In the genomic region with DNA sequence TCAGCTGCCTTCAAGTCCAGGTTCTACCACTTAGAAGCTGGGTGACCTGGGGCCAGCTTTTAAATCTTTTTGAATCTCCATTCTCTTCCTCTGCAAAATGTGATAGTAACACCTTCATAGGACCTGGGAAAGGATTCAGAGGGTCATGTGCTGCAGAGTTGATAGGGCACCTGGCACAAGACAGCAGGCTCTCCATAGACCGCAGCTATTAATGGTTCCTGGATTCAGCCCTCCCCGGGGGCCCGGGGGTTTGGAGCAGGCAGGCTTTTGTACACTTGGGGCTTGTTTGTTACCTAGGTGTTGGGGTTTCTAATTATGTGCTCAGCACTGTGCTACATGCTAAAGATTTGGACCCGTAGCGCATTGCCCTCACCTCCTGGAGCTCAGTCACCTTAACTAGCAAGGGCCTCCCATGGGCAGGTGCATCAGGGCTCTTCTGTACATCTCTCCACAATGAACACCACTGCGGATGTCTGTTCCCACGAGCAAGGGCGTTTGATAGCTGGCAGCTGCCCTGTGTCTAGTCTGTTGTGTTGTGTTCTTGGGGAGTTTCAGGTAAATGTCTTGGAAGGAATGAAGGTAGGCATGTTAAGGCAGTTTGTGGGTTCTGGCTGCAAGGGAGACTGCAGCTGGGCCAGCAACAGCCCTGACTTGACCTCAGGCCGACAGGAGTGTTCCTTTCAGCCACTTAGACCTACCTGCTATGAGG, we compare ENCODE assay signal across 8 cellular contexts. TPM values are rescaled to one million over a fixed set of nuclear protein-coding genes. Genes with fewer than 3 reads are reported as not detected.
A peak's percentile ranks its signal among the peaks of the same experiment; 100 is the strongest.
DNase-seq lines count a peak whose midpoint lies in the region; ATAC-seq lines count a peak whose summit lies in the region.

No MANE protein-coding gene starts in this region.

- DNase-seq in NCI-H1436 (lab: John Stamatoyannopoulos, UW) (peak; percentile 24), NCI-H1436 treated with DMSO at 0.1 percent for 48 hours (lab: John Stamatoyannopoulos, UW) (no peak), immature natural killer cell (no peak), GM19240 (ENCODE audit: insufficient read length, low spot score) (no peak), NAMALWA (ENCODE audit: low spot score) (no peak)
- DNase-seq in activated naive CD8-positive, alpha-beta T cell treated with anti-CD3 and anti-CD28 coated beads for 36 hours = no peak
- no peak for DNase-seq in stimulated activated naive CD8-positive, alpha-beta T cell treated with anti-CD3 and anti-CD28 coated beads, Interleukin-15, amount 100 ng/mL, for 72 hours

- no peak for ATAC-seq in stimulated activated naive CD8-positive, alpha-beta T cell treated with anti-CD3 and anti-CD28 coated beads, Interleukin-15, amount 100 ng/mL, for 72 hours
- ATAC-seq in HG03469 (IDR thresholded peaks at IDR 0.05; ENCODE audit: unreplicated experiment) = no peak

- H3K36me3 Mint-ChIP-seq in activated naive CD8-positive, alpha-beta T cell treated with anti-CD3 and anti-CD28 coated beads for 36 hours = peaks cover 15% of the 10 kb centered on the region
- H3K36me3 Mint-ChIP-seq in immature natural killer cell = no peaks in the 10 kb centered on the region

- H3K4me3 Mint-ChIP-seq in activated naive CD8-positive, alpha-beta T cell treated with anti-CD3 and anti-CD28 coated beads for 36 hours = peak overlapping the region; percentile 46
- peak overlapping the region; percentile 81 to 92 (median 86) for H3K4me3 Mint-ChIP-seq in immature natural killer cell
- H3K4me3 Mint-ChIP-seq in stimulated activated naive CD8-positive, alpha-beta T cell treated with anti-CD3 and anti-CD28 coated beads, Interleukin-15, amount 100 ng/mL, for 72 hours = peak overlapping the region; percentile 51 to 78

- peak overlapping the region; percentile 73 for H3K27ac Mint-ChIP-seq in activated naive CD8-positive, alpha-beta T cell treated with anti-CD3 and anti-CD28 coated beads for 36 hours
- H3K27ac Mint-ChIP-seq in immature natural killer cell = peak overlapping the region; percentile 93 to 98 (median 98)
- H3K27ac Mint-ChIP-seq in stimulated activated naive CD8-positive, alpha-beta T cell treated with anti-CD3 and anti-CD28 coated beads, Interleukin-15, amount 100 ng/mL, for 72 hours = peak overlapping the region; percentile 9 to 96

- peaks cover 84% of the 10 kb centered on the region for H3K4me1 Mint-ChIP-seq in activated naive CD8-positive, alpha-beta T cell treated with anti-CD3 and anti-CD28 coated beads for 36 hours
- H3K4me1 Mint-ChIP-seq in immature natural killer cell = peaks cover 93 to 96% of the 10 kb centered on the region in 2 donors
- H3K4me1 Mint-ChIP-seq in stimulated activated naive CD8-positive, alpha-beta T cell treated with anti-CD3 and anti-CD28 coated beads, Interleukin-15, amount 100 ng/mL, for 72 hours = peaks cover 98% of the 10 kb centered on the region

- no peaks in the 10 kb centered on the region for H3K9me3 Mint-ChIP-seq in activated naive CD8-positive, alpha-beta T cell treated with anti-CD3 and anti-CD28 coated beads for 36 hours
- no peaks in the 10 kb centered on the region for H3K9me3 Mint-ChIP-seq in immature natural killer cell
- no peaks in the 10 kb centered on the region for H3K9me3 Mint-ChIP-seq in stimulated activated naive CD8-positive, alpha-beta T cell treated with anti-CD3 and anti-CD28 coated beads, Interleukin-15, amount 100 ng/mL, for 72 hours

- no peaks in the 10 kb centered on the region for H3K27me3 Mint-ChIP-seq in activated naive CD8-positive, alpha-beta T cell treated with anti-CD3 and anti-CD28 coated beads for 36 hours
- peaks cover 11 to 30% (median 24%) of the 10 kb centered on the region in 3 donors for H3K27me3 Mint-ChIP-seq in immature natural killer cell (ENCODE audit: low read depth in 3 of 3)
- H3K27me3 Mint-ChIP-seq in stimulated activated naive CD8-positive, alpha-beta T cell treated with anti-CD3 and anti-CD28 coated beads, Interleukin-15, amount 100 ng/mL, for 72 hours = no peaks in the 10 kb centered on the region

RNA-seq across cellular contexts. Expression of gene PRRC2B, which starts 12.1 kb away (rescaled TPM):
- total RNA-seq in activated naive CD8-positive, alpha-beta T cell treated with anti-CD3 and anti-CD28 coated beads for 36 hours = 100 to 1,000 TPM; 128 to 135 TPM
- polyA plus RNA-seq in immature natural killer cell = 10 to 100 TPM in 1 of 3 donors, 1 to 10 TPM in 2; 2.0 to 48.1 (median 9.6) TPM
